14 cellular contexts compared by ENCODE assay signal in the genomic region with DNA sequence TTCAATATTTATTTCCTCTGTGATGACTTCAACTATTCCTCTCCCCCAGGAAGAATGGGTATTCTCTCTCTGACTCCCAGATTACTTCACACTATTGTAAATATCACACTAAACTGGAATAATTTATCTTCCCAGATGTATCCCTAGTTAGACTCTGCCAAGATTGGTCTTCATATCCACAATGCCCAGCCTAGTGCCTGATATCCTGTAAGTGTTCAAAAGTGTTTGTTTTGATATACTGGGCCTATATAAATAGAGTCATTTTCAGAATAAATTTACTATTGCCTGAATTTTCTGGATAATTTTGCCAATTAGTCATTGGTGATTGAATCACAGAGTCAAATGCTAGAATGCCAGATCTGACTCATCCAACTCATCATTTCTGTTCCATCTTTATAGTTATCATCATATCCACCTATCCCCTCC.
A peak's percentile ranks its signal among the peaks of the same experiment; 100 is the strongest.
DNase-seq lines count a peak whose midpoint lies in the region; ATAC-seq and TF ChIP-seq lines count a peak whose summit lies in the region.
"Had no signal": no experiment of that assay in that cellular context is flagged by ENCODE, and none has a peak within 500 bp of the region (broad histone marks: within the 10 kb centered on the region; RNA-seq: fewer than 3 reads in every experiment).

No MANE protein-coding gene starts in this region.

- DNase-seq in activated naive CD4-positive, alpha-beta T cell treated with anti-CD3 and anti-CD28 coated beads, Interleukin-2, amount 10 ng/mL, durations not matched to agents 7 days and 5 days: no peak
- DNase-seq in RWPE1 (ENCODE audit: low spot score) (peak; percentile 85), glomerular visceral epithelial cell (ENCODE audit: extremely low spot score) (peak; percentile 35), ovary (no peak), glutamatergic neuron (no peak), NCI-H146 treated with DMSO at 0.1 percent for 48 hours (lab: John Stamatoyannopoulos, UW; ENCODE audit: unreplicated experiment) (no peak)
- DNase-seq: activated CD8-positive, alpha-beta T cell treated with anti-CD3 and anti-CD28 coated beads for 36 hours; KG1; NK-92 treated with Interleukin-12 subunit alpha and Interleukin-12 subunit beta, amount 100 ng/mL, for 24 hours; stimulated activated naive CD8-positive, alpha-beta T cell treated with anti-CD3 and anti-CD28 coated beads, Interleukin-15, Interleukin-2, amounts not matched to agents 100 U/mL and 50 U/mL, for 24 hours had no signal

- no peak for TF ChIP-seq POLR2A in ovary (IDR thresholded peaks at IDR 0.05)

- H3K9me3 Mint-ChIP-seq in activated naive CD4-positive, alpha-beta T cell treated with anti-CD3 and anti-CD28 coated beads, Interleukin-2, amount 50 U/mL, for 24 hours: peaks cover 4% of the 10 kb centered on the region
- no peaks in the 10 kb centered on the region for H3K9me3 Mint-ChIP-seq in activated naive CD4-positive, alpha-beta T cell treated with anti-CD3 and anti-CD28 coated beads, Interleukin-2, amount 10 ng/mL, durations not matched to agents 7 days and 5 days
- no peaks in the 10 kb centered on the region for H3K9me3 Mint-ChIP-seq in glutamatergic neuron (ENCODE audit: unreplicated experiment)
- H3K9me3 Mint-ChIP-seq: activated CD8-positive, alpha-beta T cell treated with anti-CD3 and anti-CD28 coated beads for 36 hours; activated T-helper 17 cell treated with anti-CD3 and anti-CD28 coated beads, Interleukin-2, amount 50 U/mL, for 72 hours; dendritic cell treated with granulocyte-macrophage colony-stimulating factor and Interleukin-4, amounts not matched to agents 40 ng/mL and 50 ng/mL, for 4 days had no signal

- no peaks in the 10 kb centered on the region for H3K27me3 ChIP-seq in ovary

- no peaks in the 10 kb centered on the region for H3K4me1 Mint-ChIP-seq in activated naive CD4-positive, alpha-beta T cell treated with anti-CD3 and anti-CD28 coated beads, Interleukin-2, amount 50 U/mL, for 24 hours
- no peaks in the 10 kb centered on the region for H3K4me1 Mint-ChIP-seq in activated naive CD4-positive, alpha-beta T cell treated with anti-CD3 and anti-CD28 coated beads, Interleukin-2, amount 10 ng/mL, durations not matched to agents 7 days and 5 days
- no peaks in the 10 kb centered on the region for H3K4me1 Mint-ChIP-seq in glutamatergic neuron (ENCODE audit: low read depth, unreplicated experiment)
- H3K4me1 Mint-ChIP-seq: activated T-helper 17 cell treated with anti-CD3 and anti-CD28 coated beads, Interleukin-2, amount 50 U/mL, for 72 hours had no signal

- POLR2A ChIA-PET in RWPE1 (lab: Yijun Ruan, JAX; ENCODE audit: low non-redundant PET): no interaction called here

- no peak for TF ChIP-seq CTCF in RWPE1 (conservative IDR thresholded peaks at IDR 0.05; ENCODE audit: low read depth)
- TF ChIP-seq CTCF in ovary (IDR thresholded peaks at IDR 0.05): no peak
- no peak for TF ChIP-seq CTCF in glutamatergic neuron (IDR thresholded peaks at IDR 0.05; ENCODE audit: partially characterized antibody, unreplicated experiment)

- no peak overlapping the region for H3K4me3 Mint-ChIP-seq in activated naive CD4-positive, alpha-beta T cell treated with anti-CD3 and anti-CD28 coated beads, Interleukin-2, amount 50 U/mL, for 24 hours
- H3K4me3 Mint-ChIP-seq in activated naive CD4-positive, alpha-beta T cell treated with anti-CD3 and anti-CD28 coated beads, Interleukin-2, amount 10 ng/mL, durations not matched to agents 7 days and 5 days: no peak overlapping the region
- no peak overlapping the region for H3K4me3 Mint-ChIP-seq in glutamatergic neuron (ENCODE audit: unreplicated experiment)
- H3K4me3 Mint-ChIP-seq: activated CD8-positive, alpha-beta T cell treated with anti-CD3 and anti-CD28 coated beads for 36 hours; activated T-helper 17 cell treated with anti-CD3 and anti-CD28 coated beads, Interleukin-2, amount 50 U/mL, for 72 hours; dendritic cell treated with granulocyte-macrophage colony-stimulating factor and Interleukin-4, amounts not matched to agents 40 ng/mL and 50 ng/mL, for 4 days had no signal

- no peak overlapping the region for H3K4me3 ChIP-seq in ovary

- H3K36me3 ChIP-seq in ovary: no peaks in the 10 kb centered on the region

- H3K27me3 Mint-ChIP-seq in activated naive CD4-positive, alpha-beta T cell treated with anti-CD3 and anti-CD28 coated beads, Interleukin-2, amount 50 U/mL, for 24 hours: peaks cover 8% of the 10 kb centered on the region
- H3K27me3 Mint-ChIP-seq in activated naive CD4-positive, alpha-beta T cell treated with anti-CD3 and anti-CD28 coated beads, Interleukin-2, amount 10 ng/mL, durations not matched to agents 7 days and 5 days: peaks cover 3% of the 10 kb centered on the region
- no peaks in the 10 kb centered on the region for H3K27me3 Mint-ChIP-seq in glutamatergic neuron (ENCODE audit: unreplicated experiment)
- H3K27me3 Mint-ChIP-seq: dendritic cell treated with granulocyte-macrophage colony-stimulating factor and Interleukin-4, amounts not matched to agents 40 ng/mL and 50 ng/mL, for 4 days had no signal

- CTCF ChIA-PET in activated naive CD4-positive, alpha-beta T cell treated with anti-CD3 and anti-CD28 coated beads, Interleukin-2, amount 10 ng/mL, durations not matched to agents 7 days and 5 days (lab: Charles Lee): no interaction called here
- CTCF ChIA-PET in RWPE1 (lab: Yijun Ruan, JAX): interaction anchor here (1.4 kb wide), 1 partner anchor 11 kb away, joined by 4 read pairs; no protein-coding TSS in a partner anchor

- ATAC-seq in HG02763 (IDR thresholded peaks at IDR 0.05; ENCODE audit: unreplicated experiment): no peak
- ATAC-seq: activated CD8-positive, alpha-beta T cell treated with anti-CD3 and anti-CD28 coated beads for 36 hours; activated T-helper 17 cell treated with anti-CD3 and anti-CD28 coated beads, Interleukin-2, amount 50 U/mL, for 72 hours; stimulated activated naive CD8-positive, alpha-beta T cell treated with anti-CD3 and anti-CD28 coated beads, Interleukin-15, Interleukin-2, amounts not matched to agents 100 U/mL and 50 U/mL, for 24 hours had no signal

- no peaks in the 10 kb centered on the region for H3K4me1 ChIP-seq in ovary (ENCODE audit: insufficient read depth)

- no peak for TF ChIP-seq EP300 in ovary (IDR thresholded peaks at IDR 0.05)

- H3K9me3 ChIP-seq in ovary: no peaks in the 10 kb centered on the region

- intact Hi-C loops in ovary (cut with DNase I): no loop called here

- H3K27ac Mint-ChIP-seq in activated naive CD4-positive, alpha-beta T cell treated with anti-CD3 and anti-CD28 coated beads, Interleukin-2, amount 50 U/mL, for 24 hours: peak overlapping the region; percentile 5
- H3K27ac Mint-ChIP-seq in activated naive CD4-positive, alpha-beta T cell treated with anti-CD3 and anti-CD28 coated beads, Interleukin-2, amount 10 ng/mL, durations not matched to agents 7 days and 5 days: no peak overlapping the region
- H3K27ac Mint-ChIP-seq in glutamatergic neuron (ENCODE audit: unreplicated experiment): no peak overlapping the region
- H3K27ac Mint-ChIP-seq: activated CD8-positive, alpha-beta T cell treated with anti-CD3 and anti-CD28 coated beads for 36 hours; activated T-helper 17 cell treated with anti-CD3 and anti-CD28 coated beads, Interleukin-2, amount 50 U/mL, for 72 hours; dendritic cell treated with granulocyte-macrophage colony-stimulating factor and Interleukin-4, amounts not matched to agents 40 ng/mL and 50 ng/mL, for 4 days had no signal

- no peak overlapping the region for H3K27ac ChIP-seq in RWPE1
- no peak overlapping the region for H3K27ac ChIP-seq in ovary

- H3K36me3 Mint-ChIP-seq in activated naive CD4-positive, alpha-beta T cell treated with anti-CD3 and anti-CD28 coated beads, Interleukin-2, amount 50 U/mL, for 24 hours: no peaks in the 10 kb centered on the region
- no peaks in the 10 kb centered on the region for H3K36me3 Mint-ChIP-seq in activated naive CD4-positive, alpha-beta T cell treated with anti-CD3 and anti-CD28 coated beads, Interleukin-2, amount 10 ng/mL, durations not matched to agents 7 days and 5 days
- no peaks in the 10 kb centered on the region for H3K36me3 Mint-ChIP-seq in glutamatergic neuron (ENCODE audit: unreplicated experiment)

Comparison
In these comparisons a context has a peak if more than half of its experiments do, and no peak if none do; other contexts are left out.
1. DNase-seq: peak in RWPE1 (single experiment) and glomerular visceral epithelial cell (single experiment); none in activated naive CD4-positive, alpha-beta T cell treated with anti-CD3 and anti-CD28 coated beads, Interleukin-2, amount 10 ng/mL, durations not matched to agents 7 days and 5 days (single experiment), ovary (0 of 5), glutamatergic neuron (single experiment) and NCI-H146 treated with DMSO at 0.1 percent for 48 hours (single experiment).